ENCODE assay signal across 1 cellular context in the genomic region with DNA sequence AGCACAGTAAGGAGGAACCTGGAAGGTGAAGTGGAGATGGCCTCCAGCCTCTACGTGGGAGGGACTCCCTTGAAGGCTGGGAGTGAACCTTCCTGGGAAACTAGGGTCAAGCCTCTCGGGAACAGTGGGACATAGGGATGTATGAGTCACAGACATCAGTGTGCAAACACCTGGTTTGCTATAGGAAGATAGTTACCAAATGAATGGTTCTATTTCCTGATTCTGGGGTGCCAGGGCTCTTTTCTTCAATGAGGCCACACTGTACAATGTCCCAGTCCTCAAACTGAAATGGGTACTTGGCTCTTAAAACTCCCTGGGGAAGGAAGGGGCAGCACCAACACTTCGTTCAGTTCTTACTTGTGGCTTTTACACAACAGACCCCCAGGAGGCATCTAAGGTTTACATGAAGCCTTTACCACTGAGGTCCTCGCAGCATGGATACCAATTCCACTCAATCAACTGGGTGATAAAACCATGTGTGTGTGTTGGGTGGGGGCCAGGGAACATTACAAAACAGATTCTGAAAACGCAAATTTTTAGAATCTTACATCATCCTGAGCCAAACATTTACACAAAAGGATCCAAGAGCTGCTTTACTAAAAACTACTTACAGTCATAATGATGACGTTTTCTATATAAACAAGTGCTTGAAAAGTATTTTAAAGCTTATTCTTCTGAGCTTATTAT.
TF ChIP-seq lines count a peak whose summit lies in the region.

No MANE protein-coding gene starts in this region.

TF ChIP-seq in HEK293, 187 proteins besides CTCF, POLR2A, EP300 and RAD21 (continued from another document):
- TF ChIP-seq ZBTB1 (tag by site-specific recombination; IDR thresholded peaks at IDR 0.05) (no peak), KLF7 (tag by site-specific recombination; IDR thresholded peaks at IDR 0.05; ENCODE audit: borderline replicate concordance) (no peak), ZNF560 (tag by site-specific recombination; IDR thresholded peaks at IDR 0.05; ENCODE audit: borderline replicate concordance) (no peak), SP7 (tag by site-specific recombination; IDR thresholded peaks at IDR 0.05) (0 out of 2 replicates have a peak, but pooled peaks have one; percentile 41), IKZF3 (tag by site-specific recombination; IDR thresholded peaks at IDR 0.05) (peak; percentile 73), ZNF416 (tag by site-specific recombination; IDR thresholded peaks at IDR 0.05) (no peak), YY1 (tag by site-specific recombination; IDR thresholded peaks at IDR 0.05) (no peak), HOXC10 (CRISPR knock-in tag; IDR thresholded peaks at IDR 0.05) (no peak), ZNF157 (tag by site-specific recombination; IDR thresholded peaks at IDR 0.05) (no peak), ZNF768 (tag by site-specific recombination; IDR thresholded peaks at IDR 0.05) (no peak), KLF16 (tag by site-specific recombination; IDR thresholded peaks at IDR 0.05) (no peak), ZNF214 (tag by site-specific recombination; IDR thresholded peaks at IDR 0.05; ENCODE audit: borderline replicate concordance) (no peak), ZNF174 (tag by site-specific recombination; IDR thresholded peaks at IDR 0.05) (no peak), ZBTB8A (tag by site-specific recombination; IDR thresholded peaks at IDR 0.05) (0 out of 2 replicates have a peak, but pooled peaks have one; percentile 36), ZNF37A (tag by site-specific recombination; IDR thresholded peaks at IDR 0.05) (no peak), ZBTB20 (tag by site-specific recombination; IDR thresholded peaks at IDR 0.05) (peak; percentile 88), ZNF785 (tag by site-specific recombination; IDR thresholded peaks at IDR 0.05) (no peak), ZNF610 (tag by site-specific recombination; IDR thresholded peaks at IDR 0.05; ENCODE audit: borderline replicate concordance) (peak; percentile 51; the same call in 1 of the 2 replicates), ZNF426 (tag by site-specific recombination; IDR thresholded peaks at IDR 0.05) (no peak), ZNF530 (tag by site-specific recombination; IDR thresholded peaks at IDR 0.05; ENCODE audit: low read depth) (no peak), MZF1 (tag by site-specific recombination; IDR thresholded peaks at IDR 0.05; ENCODE audit: borderline replicate concordance) (no peak; the same call in 1 of the 2 replicates), GLIS1 (tag by site-specific recombination; IDR thresholded peaks at IDR 0.05) (peak; percentile 87), ZNF621 (tag by site-specific recombination; IDR thresholded peaks at IDR 0.05) (no peak)
- TF ChIP-seq, protein P1, sequence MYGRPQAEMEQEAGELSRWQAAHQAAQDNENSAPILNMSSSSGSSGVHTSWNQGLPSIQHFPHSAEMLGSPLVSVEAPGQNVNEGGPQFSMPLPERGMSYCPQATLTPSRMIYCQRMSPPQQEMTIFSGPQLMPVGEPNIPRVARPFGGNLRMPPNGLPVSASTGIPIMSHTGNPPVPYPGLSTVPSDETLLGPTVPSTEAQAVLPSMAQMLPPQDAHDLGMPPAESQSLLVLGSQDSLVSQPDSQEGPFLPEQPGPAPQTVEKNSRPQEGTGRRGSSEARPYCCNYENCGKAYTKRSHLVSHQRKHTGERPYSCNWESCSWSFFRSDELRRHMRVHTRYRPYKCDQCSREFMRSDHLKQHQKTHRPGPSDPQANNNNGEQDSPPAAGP (tag by site-specific recombination; IDR thresholded peaks at IDR 0.05), result no peak; the same call in 1 of the 2 replicates
- TF ChIP-seq, protein P2, sequence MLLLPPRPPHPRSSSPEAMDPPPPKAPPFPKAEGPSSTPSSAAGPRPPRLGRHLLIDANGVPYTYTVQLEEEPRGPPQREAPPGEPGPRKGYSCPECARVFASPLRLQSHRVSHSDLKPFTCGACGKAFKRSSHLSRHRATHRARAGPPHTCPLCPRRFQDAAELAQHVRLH (tag by site-specific recombination; IDR thresholded peaks at IDR 0.05), result no peak
- TF ChIP-seq, protein P3, sequence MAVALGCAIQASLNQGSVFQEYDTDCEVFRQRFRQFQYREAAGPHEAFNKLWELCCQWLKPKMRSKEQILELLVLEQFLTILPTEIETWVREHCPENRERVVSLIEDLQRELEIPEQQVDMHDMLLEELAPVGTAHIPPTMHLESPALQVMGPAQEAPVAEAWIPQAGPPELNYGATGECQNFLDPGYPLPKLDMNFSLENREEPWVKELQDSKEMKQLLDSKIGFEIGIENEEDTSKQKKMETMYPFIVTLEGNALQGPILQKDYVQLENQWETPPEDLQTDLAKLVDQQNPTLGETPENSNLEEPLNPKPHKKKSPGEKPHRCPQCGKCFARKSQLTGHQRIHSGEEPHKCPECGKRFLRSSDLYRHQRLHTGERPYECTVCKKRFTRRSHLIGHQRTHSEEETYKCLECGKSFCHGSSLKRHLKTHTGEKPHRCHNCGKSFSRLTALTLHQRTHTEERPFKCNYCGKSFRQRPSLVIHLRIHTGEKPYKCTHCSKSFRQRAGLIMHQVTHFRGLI (tag by site-specific recombination; IDR thresholded peaks at IDR 0.05), result no peak
- TF ChIP-seq, protein P4, sequence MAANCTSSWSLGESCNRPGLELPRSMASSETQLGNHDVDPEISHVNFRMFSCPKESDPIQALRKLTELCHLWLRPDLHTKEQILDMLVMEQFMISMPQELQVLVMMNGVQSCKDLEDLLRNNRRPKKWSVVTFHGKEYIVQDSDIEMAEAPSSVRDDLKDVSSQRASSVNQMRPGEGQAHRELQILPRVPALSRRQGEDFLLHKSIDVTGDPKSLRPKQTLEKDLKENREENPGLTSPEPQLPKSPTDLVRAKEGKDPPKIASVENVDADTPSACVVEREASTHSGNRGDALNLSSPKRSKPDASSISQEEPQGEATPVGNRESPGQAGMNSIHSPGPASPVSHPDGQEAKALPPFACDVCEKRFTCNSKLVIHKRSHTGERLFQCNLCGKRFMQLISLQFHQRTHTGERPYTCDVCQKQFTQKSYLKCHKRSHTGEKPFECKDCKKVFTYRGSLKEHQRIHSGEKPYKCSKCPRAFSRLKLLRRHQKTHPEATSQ (tag by site-specific recombination; IDR thresholded peaks at IDR 0.05), result no peak
TF ChIP-seq in HEK293: peak in this region for 33.
